1 cellular context compared by ENCODE assay signal in the genomic region with DNA sequence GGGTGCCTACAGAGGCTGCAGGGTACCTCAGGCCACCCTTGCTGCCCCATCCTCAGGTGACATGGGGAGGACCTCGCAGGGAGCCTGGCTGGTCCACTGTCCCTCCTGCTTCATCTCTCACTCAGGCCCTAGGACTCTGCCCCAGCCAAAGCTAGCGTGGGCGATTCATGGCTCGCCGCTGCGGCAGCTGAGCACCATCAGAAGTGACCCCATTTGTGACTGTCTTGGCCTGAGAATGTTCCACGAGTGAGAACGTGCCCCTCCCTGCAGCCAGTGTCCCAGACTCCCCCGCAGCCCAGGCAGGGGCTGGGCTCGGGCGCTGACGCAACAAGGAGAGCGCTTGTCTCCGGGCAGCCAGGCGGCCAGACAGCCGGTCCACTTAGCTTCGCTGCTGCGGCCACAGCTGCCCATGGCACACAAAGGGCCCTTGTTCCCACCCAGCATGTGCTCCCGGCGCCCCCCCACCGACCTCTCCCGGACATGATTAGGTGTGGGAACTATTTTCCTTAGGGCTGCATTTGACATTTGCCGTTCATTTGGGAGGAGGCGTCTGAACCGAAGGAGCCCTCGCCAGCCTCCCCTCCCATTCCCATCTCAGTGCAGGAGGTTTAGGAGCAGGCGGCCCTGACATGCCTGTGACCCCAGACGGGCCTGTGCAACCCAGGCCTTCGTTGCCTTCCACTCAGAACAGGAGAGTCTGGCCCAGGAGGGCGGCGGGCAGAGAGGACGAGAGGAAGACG.
TF ChIP-seq lines count a peak whose summit lies in the region.

No MANE protein-coding gene starts in this region.

TF ChIP-seq in HepG2, 621 proteins besides CTCF, POLR2A, EP300 and RAD21 (continued from another document):
- TF ChIP-seq THAP7 (CRISPR knock-in tag; IDR thresholded peaks at IDR 0.05) (no peak), ISX (CRISPR knock-in tag; conservative IDR thresholded peaks at IDR 0.05) (no peak; the same call in 1 of the 2 replicates), HOXA3 (CRISPR knock-in tag; IDR thresholded peaks at IDR 0.05) (peak; percentile 79), RBAK (CRISPR knock-in tag; IDR thresholded peaks at IDR 0.05) (no peak), ZNF562 (CRISPR knock-in tag; IDR thresholded peaks at IDR 0.05; ENCODE audit: borderline replicate concordance) (no peak)
- TF ChIP-seq, protein P1, sequence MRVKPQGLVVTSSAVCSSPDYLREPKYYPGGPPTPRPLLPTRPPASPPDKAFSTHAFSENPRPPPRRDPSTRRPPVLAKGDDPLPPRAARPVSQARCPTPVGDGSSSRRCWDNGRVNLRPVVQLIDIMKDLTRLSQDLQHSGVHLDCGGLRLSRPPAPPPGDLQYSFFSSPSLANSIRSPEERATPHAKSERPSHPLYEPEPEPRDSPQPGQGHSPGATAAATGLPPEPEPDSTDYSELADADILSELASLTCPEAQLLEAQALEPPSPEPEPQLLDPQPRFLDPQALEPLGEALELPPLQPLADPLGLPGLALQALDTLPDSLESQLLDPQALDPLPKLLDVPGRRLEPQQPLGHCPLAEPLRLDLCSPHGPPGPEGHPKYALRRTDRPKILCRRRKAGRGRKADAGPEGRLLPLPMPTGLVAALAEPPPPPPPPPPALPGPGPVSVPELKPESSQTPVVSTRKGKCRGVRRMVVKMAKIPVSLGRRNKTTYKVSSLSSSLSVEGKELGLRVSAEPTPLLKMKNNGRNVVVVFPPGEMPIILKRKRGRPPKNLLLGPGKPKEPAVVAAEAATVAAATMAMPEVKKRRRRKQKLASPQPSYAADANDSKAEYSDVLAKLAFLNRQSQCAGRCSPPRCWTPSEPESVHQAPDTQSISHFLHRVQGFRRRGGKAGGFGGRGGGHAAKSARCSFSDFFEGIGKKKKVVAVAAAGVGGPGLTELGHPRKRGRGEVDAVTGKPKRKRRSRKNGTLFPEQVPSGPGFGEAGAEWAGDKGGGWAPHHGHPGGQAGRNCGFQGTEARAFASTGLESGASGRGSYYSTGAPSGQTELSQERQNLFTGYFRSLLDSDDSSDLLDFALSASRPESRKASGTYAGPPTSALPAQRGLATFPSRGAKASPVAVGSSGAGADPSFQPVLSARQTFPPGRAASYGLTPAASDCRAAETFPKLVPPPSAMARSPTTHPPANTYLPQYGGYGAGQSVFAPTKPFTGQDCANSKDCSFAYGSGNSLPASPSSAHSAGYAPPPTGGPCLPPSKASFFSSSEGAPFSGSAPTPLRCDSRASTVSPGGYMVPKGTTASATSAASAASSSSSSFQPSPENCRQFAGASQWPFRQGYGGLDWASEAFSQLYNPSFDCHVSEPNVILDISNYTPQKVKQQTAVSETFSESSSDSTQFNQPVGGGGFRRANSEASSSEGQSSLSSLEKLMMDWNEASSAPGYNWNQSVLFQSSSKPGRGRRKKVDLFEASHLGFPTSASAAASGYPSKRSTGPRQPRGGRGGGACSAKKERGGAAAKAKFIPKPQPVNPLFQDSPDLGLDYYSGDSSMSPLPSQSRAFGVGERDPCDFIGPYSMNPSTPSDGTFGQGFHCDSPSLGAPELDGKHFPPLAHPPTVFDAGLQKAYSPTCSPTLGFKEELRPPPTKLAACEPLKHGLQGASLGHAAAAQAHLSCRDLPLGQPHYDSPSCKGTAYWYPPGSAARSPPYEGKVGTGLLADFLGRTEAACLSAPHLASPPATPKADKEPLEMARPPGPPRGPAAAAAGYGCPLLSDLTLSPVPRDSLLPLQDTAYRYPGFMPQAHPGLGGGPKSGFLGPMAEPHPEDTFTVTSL (CRISPR knock-in tag; IDR thresholded peaks at IDR 0.05; ENCODE audit: borderline replicate concordance) = no peak
- TF ChIP-seq, protein P2, sequence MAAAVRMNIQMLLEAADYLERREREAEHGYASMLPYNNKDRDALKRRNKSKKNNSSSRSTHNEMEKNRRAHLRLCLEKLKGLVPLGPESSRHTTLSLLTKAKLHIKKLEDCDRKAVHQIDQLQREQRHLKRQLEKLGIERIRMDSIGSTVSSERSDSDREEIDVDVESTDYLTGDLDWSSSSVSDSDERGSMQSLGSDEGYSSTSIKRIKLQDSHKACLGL (CRISPR knock-in tag; IDR thresholded peaks at IDR 0.05) = no peak; the same call in 1 of the 2 replicates
